In the genomic region with DNA sequence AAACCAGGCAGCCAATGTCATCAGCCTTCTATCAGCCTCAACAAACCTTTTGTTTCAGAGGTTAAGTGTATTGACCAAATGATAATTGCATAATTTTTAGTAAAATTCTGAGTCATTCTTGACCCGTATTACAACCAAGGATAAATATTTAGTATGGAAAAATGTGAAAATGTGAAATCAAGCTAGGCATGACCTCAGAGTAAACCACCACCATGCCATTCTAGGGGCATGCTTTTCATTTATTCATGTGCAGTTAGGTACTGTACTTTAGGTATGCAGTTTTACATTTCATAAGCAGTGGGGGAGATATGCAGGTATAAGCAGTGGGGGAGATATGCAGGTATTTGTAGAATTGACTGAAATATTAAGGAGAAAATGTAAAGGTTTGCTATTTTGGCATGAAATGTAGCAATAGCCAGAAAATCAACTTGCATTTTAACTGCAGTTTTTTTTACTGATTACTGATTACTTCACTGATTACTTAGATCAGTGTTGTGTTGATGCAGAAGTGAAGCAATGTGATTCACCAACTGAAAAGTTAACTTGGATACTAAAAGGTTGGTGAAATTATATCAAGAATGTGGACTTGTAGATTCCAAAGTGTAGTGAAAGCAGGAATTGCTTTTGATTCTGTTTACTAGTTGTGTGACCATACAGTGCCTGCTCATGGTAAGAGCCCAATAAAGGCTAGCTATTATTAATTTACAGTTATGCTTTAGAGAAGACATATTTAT, we compare ENCODE assay signal across 23 cellular contexts.
DNase-seq lines count a peak whose midpoint lies in the region; ATAC-seq and TF ChIP-seq lines count a peak whose summit lies in the region.
"Had no signal": no experiment of that assay in that cellular context is flagged by ENCODE, and none has a peak within 500 bp of the region (broad histone marks: within the 10 kb centered on the region; RNA-seq: fewer than 3 reads in every experiment).

No MANE protein-coding gene starts in this region.

- POLR2A ChIA-PET in MCF 10A (lab: Yijun Ruan, JAX), result interaction anchor here (0.7 to 4.7 kb wide), 16 partner anchors 8 to 392 kb away, joined by 3 to 97 read pairs (median 5); no protein-coding TSS in a partner anchor

- TF ChIP-seq POLR2A in breast epithelium (IDR thresholded peaks at IDR 0.05), result no peak

- no peaks in the 10 kb centered on the region for H3K27me3 ChIP-seq in breast epithelium
- H3K27me3 ChIP-seq in adipocyte (replicated peaks; ENCODE audit: control insufficient read depth, insufficient read depth, low read length), result no peaks in the 10 kb centered on the region
- H3K27me3 ChIP-seq: hepatocyte had no signal

- DNase-seq in MCF 10A (ENCODE audit: unreplicated experiment) (peak; percentile 47), breast epithelium (ENCODE audit: low spot score in 2 of 2) (no peak), adipocyte (ENCODE audit: low read depth) (peak; percentile 24), fibroblast of pulmonary artery (ENCODE audit: low read depth) (peak; percentile 37), AG08396 (ENCODE audit: low spot score) (no peak), immature natural killer cell (no peak)
- no peak for DNase-seq in stimulated activated effector memory CD8-positive, alpha-beta T cell treated with anti-CD3 and anti-CD28 coated beads, Interleukin-12 subunit alpha, Interleukin-12 subunit beta, amount 100 ng/mL, for 72 hours (ENCODE audit: low spot score in 2 of 2)
- DNase-seq in activated CD4-positive, CD25-positive, alpha-beta regulatory T cell treated with anti-CD3 and anti-CD28 coated beads, Interleukin-2, amount 50 U/mL, for 72 hours, result no peak
- DNase-seq: activated CD4-positive, alpha-beta memory T cell treated with anti-CD3 and anti-CD28 coated beads, Interleukin-2, amount 10 ng/mL, durations not matched to agents 7 days and 5 days; activated T-cell treated with anti-CD3 and anti-CD28 coated beads, Interleukin-2, amount 50 U/mL, for 24 hours; dorsolateral prefrontal cortex; left cardiac atrium; MV-4-11; NCI-H2081; NCI-H510A; stimulated activated CD4-positive, alpha-beta T cell treated with anti-CD3 and anti-CD28 coated beads, Interleukin-15, amount 100 ng/mL, for 24 hours; stimulated activated naive CD4-positive, alpha-beta T cell had no signal

- peaks cover 17% of the 10 kb centered on the region for H3K36me3 Mint-ChIP-seq in MCF 10A (ENCODE audit: insufficient read depth, unreplicated experiment)
- H3K36me3 Mint-ChIP-seq in stimulated activated effector memory CD8-positive, alpha-beta T cell treated with anti-CD3 and anti-CD28 coated beads, Interleukin-12 subunit alpha, Interleukin-12 subunit beta, amount 100 ng/mL, for 72 hours, result peaks cover 76% of the 10 kb centered on the region
- peaks cover 14 to 30% (median 29%) of the 10 kb centered on the region in 3 donors for H3K36me3 Mint-ChIP-seq in immature natural killer cell
- H3K36me3 Mint-ChIP-seq: CD14-positive monocyte had no signal

- H3K27me3 Mint-ChIP-seq in MCF 10A (ENCODE audit: insufficient read depth, unreplicated experiment) (no peaks in the 10 kb centered on the region), immature natural killer cell (ENCODE audit: low read depth in 3 of 3) (peaks cover 0 to 4% (median 3%) of the 10 kb centered on the region in 3 donors)
- H3K27me3 Mint-ChIP-seq: activated CD4-positive, alpha-beta memory T cell treated with anti-CD3 and anti-CD28 coated beads, Interleukin-2, amount 10 ng/mL, durations not matched to agents 7 days and 5 days; activated naive CD8-positive, alpha-beta T cell; activated T-cell treated with anti-CD3 and anti-CD28 coated beads, Interleukin-2, amount 50 U/mL, for 24 hours; IgD-negative memory B cell; type B pancreatic cell had no signal

- no TSS peak for BruUV-seq in MCF 10A (replicated peaks; lab: Mats Ljungman, UMichigan)

- no peak overlapping the region for H3K9ac ChIP-seq in adipocyte (ENCODE audit: low read length)

- H3K27ac ChIP-seq in breast epithelium, result no peak overlapping the region
- H3K27ac ChIP-seq: dorsolateral prefrontal cortex, hepatocyte had no signal

- no peak for ATAC-seq in stimulated activated effector memory CD8-positive, alpha-beta T cell treated with anti-CD3 and anti-CD28 coated beads, Interleukin-12 subunit alpha, Interleukin-12 subunit beta, amount 100 ng/mL, for 72 hours
- ATAC-seq: esophagus mucosa had no signal

- H3K4me3 Mint-ChIP-seq in MCF 10A (ENCODE audit: unreplicated experiment), result peak overlapping the region; percentile 7
- no peak overlapping the region for H3K4me3 Mint-ChIP-seq in stimulated activated effector memory CD8-positive, alpha-beta T cell treated with anti-CD3 and anti-CD28 coated beads, Interleukin-12 subunit alpha, Interleukin-12 subunit beta, amount 100 ng/mL, for 72 hours
- no peak overlapping the region for H3K4me3 Mint-ChIP-seq in immature natural killer cell
- H3K4me3 Mint-ChIP-seq: activated CD4-positive, alpha-beta memory T cell treated with anti-CD3 and anti-CD28 coated beads, Interleukin-2, amount 10 ng/mL, durations not matched to agents 7 days and 5 days; activated naive CD8-positive, alpha-beta T cell; activated T-cell treated with anti-CD3 and anti-CD28 coated beads, Interleukin-2, amount 50 U/mL, for 24 hours; IgD-negative memory B cell; type B pancreatic cell had no signal

- H3K4me3 ChIP-seq in breast epithelium (no peak overlapping the region), adipocyte (ENCODE audit: low read length) (no peak overlapping the region), fibroblast of pulmonary artery (replicated peaks; ENCODE audit: low read depth, low read length) (no peak overlapping the region)
- H3K4me3 ChIP-seq: dorsolateral prefrontal cortex, hepatocyte had no signal

- H3K4me1 ChIP-seq in breast epithelium, result no peaks in the 10 kb centered on the region
- H3K4me1 ChIP-seq in adipocyte (ENCODE audit: control insufficient read depth, insufficient read depth, low read length), result peaks cover 19% of the 10 kb centered on the region

- H3K9me3 ChIP-seq in breast epithelium, result no peaks in the 10 kb centered on the region
- H3K9me3 ChIP-seq in adipocyte (ENCODE audit: control insufficient read depth, low read length), result no peaks in the 10 kb centered on the region

- CTCF ChIA-PET in MCF 10A (lab: Yijun Ruan, JAX), result interaction anchor here (0.6 to 1.2 kb wide), 4 partner anchors 13 to 330 kb away, joined by 3 read pairs; no protein-coding TSS in a partner anchor

- TF ChIP-seq CTCF in MCF 10A (IDR thresholded peaks at IDR 0.05; ENCODE audit: unreplicated experiment) (no peak), breast epithelium (IDR thresholded peaks at IDR 0.05) (no peak), fibroblast of pulmonary artery (IDR thresholded peaks at IDR 0.05; ENCODE audit: low read length, missing control alignments) (no peak)

- H3K9me3 Mint-ChIP-seq in MCF 10A (ENCODE audit: unreplicated experiment) (no peaks in the 10 kb centered on the region), immature natural killer cell (no peaks in the 10 kb centered on the region)
- no peaks in the 10 kb centered on the region for H3K9me3 Mint-ChIP-seq in stimulated activated effector memory CD8-positive, alpha-beta T cell treated with anti-CD3 and anti-CD28 coated beads, Interleukin-12 subunit alpha, Interleukin-12 subunit beta, amount 100 ng/mL, for 72 hours
- H3K9me3 Mint-ChIP-seq: activated CD4-positive, alpha-beta memory T cell treated with anti-CD3 and anti-CD28 coated beads, Interleukin-2, amount 10 ng/mL, durations not matched to agents 7 days and 5 days; activated T-cell treated with anti-CD3 and anti-CD28 coated beads, Interleukin-2, amount 50 U/mL, for 24 hours; CD14-positive monocyte; IgD-negative memory B cell; type B pancreatic cell had no signal

- no peaks in the 10 kb centered on the region for H3K36me3 ChIP-seq in breast epithelium
- H3K36me3 ChIP-seq in adipocyte (ENCODE audit: control insufficient read depth, insufficient read depth, low read length, severe bottlenecking), result peaks cover 19% of the 10 kb centered on the region

- intact Hi-C loops in MCF 10A (cut with micrococcal nuclease) (no loop called here), breast epithelium (cut with DNase I; ENCODE audit: low total_unique reads) (no loop called here)

- H3K27ac Mint-ChIP-seq in MCF 10A (ENCODE audit: low read depth, unreplicated experiment) (peak overlapping the region; percentile 98), immature natural killer cell (peak overlapping the region in 2 of 6 donors; percentile 1 to 58)
- H3K27ac Mint-ChIP-seq in stimulated activated effector memory CD8-positive, alpha-beta T cell treated with anti-CD3 and anti-CD28 coated beads, Interleukin-12 subunit alpha, Interleukin-12 subunit beta, amount 100 ng/mL, for 72 hours, result peak overlapping the region; percentile 11
- H3K27ac Mint-ChIP-seq: activated CD4-positive, alpha-beta memory T cell treated with anti-CD3 and anti-CD28 coated beads, Interleukin-2, amount 10 ng/mL, durations not matched to agents 7 days and 5 days; activated naive CD8-positive, alpha-beta T cell; activated T-cell treated with anti-CD3 and anti-CD28 coated beads, Interleukin-2, amount 50 U/mL, for 24 hours; IgD-negative memory B cell; type B pancreatic cell had no signal

- peaks cover 53% of the 10 kb centered on the region for H3K4me1 Mint-ChIP-seq in MCF 10A (ENCODE audit: insufficient read depth, unreplicated experiment)
- no peaks in the 10 kb centered on the region for H3K4me1 Mint-ChIP-seq in stimulated activated effector memory CD8-positive, alpha-beta T cell treated with anti-CD3 and anti-CD28 coated beads, Interleukin-12 subunit alpha, Interleukin-12 subunit beta, amount 100 ng/mL, for 72 hours
- no peaks in the 10 kb centered on the region for H3K4me1 Mint-ChIP-seq in immature natural killer cell
- H3K4me1 Mint-ChIP-seq: CD14-positive monocyte, IgD-negative memory B cell had no signal

Comparison
In these comparisons a context has a peak if more than half of its experiments do, and no peak if none do; other contexts are left out.
1. DNase-seq: peak in MCF 10A (single experiment), adipocyte (single experiment) and fibroblast of pulmonary artery (single experiment); none in breast epithelium (0 of 2), stimulated activated effector memory CD8-positive, alpha-beta T cell treated with anti-CD3 and anti-CD28 coated beads, Interleukin-12 subunit alpha, Interleukin-12 subunit beta, amount 100 ng/mL, for 72 hours (0 of 2), AG08396 (single experiment), immature natural killer cell (0 of 3) and activated CD4-positive, CD25-positive, alpha-beta regulatory T cell treated with anti-CD3 and anti-CD28 coated beads, Interleukin-2, amount 50 U/mL, for 72 hours (single experiment).